13 cellular contexts compared by ENCODE assay signal in the genomic region with DNA sequence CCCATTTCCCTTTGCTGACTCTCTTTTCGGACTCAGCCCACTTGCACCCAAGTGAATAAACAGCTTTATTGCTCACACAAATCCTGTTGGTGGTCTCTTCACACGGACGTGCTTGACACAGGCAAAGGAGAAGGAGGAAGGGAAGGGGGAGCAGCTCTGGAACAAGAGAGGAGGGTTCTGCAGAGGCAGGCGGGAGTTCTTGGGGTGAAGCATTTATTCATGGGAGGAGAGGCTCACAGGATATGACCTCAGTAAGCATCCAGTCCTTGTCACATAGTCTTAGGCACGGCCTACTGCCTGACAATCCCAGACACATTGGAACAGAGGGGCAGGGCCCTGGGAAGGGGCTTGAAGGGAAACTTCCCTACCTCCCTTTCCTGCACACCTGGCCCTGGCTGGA.
"Had no signal": no experiment of that assay in that cellular context is flagged by ENCODE, and none has a peak within 500 bp of the region (broad histone marks: within the 10 kb centered on the region; RNA-seq: fewer than 3 reads in every experiment).

No MANE protein-coding gene starts in this region.

- H3K27ac Mint-ChIP-seq: activated CD8-positive, alpha-beta memory T cell treated with anti-CD3 and anti-CD28 coated beads, Interleukin-2, amount 10 ng/mL, durations not matched to agents 7 days and 5 days; activated naive CD8-positive, alpha-beta T cell; activated T-cell treated with anti-CD3 and anti-CD28 coated beads, Interleukin-2, amount 50 U/mL, for 24 hours had no signal

- H3K36me3 Mint-ChIP-seq: activated CD8-positive, alpha-beta memory T cell treated with anti-CD3 and anti-CD28 coated beads, Interleukin-2, amount 10 ng/mL, durations not matched to agents 7 days and 5 days; activated naive CD8-positive, alpha-beta T cell; brain had no signal

- DNase-seq: activated CD4-positive, alpha-beta T cell treated with anti-CD3 and anti-CD28 coated beads, Interleukin-2, amount 50 U/mL, for 48 hours; activated CD8-positive, alpha-beta memory T cell treated with anti-CD3 and anti-CD28 coated beads, Interleukin-2, amount 10 ng/mL, durations not matched to agents 7 days and 5 days; activated gamma-delta T cell; activated T-cell treated with anti-CD3 and anti-CD28 coated beads, Interleukin-2, amount 50 U/mL, for 24 hours; amygdala; glutamatergic neuron; stimulated activated CD4-positive, alpha-beta T cell treated with anti-CD3 and anti-CD28 coated beads, Interleukin-4, amount 100 ng/mL, for 4 hours had no signal

- H3K27me3 ChIP-seq: right atrium auricular region had no signal

- H3K4me3 Mint-ChIP-seq: activated CD8-positive, alpha-beta memory T cell treated with anti-CD3 and anti-CD28 coated beads, Interleukin-2, amount 10 ng/mL, durations not matched to agents 7 days and 5 days; activated naive CD8-positive, alpha-beta T cell; activated T-cell treated with anti-CD3 and anti-CD28 coated beads, Interleukin-2, amount 50 U/mL, for 24 hours; brain; neural crest cell had no signal

- H3K4me1 Mint-ChIP-seq: activated CD8-positive, alpha-beta memory T cell treated with anti-CD3 and anti-CD28 coated beads, Interleukin-2, amount 10 ng/mL, durations not matched to agents 7 days and 5 days; neural crest cell had no signal

- H3K4me3 ChIP-seq: right atrium auricular region, skin epidermis, stomach had no signal

- H3K27ac ChIP-seq: right atrium auricular region, stomach had no signal

- H3K9me3 Mint-ChIP-seq: activated T-cell treated with anti-CD3 and anti-CD28 coated beads, Interleukin-2, amount 50 U/mL, for 24 hours; neural crest cell had no signal

- H3K9me3 ChIP-seq: right atrium auricular region had no signal

- H3K36me3 ChIP-seq: right atrium auricular region, stomach had no signal

- H3K27me3 Mint-ChIP-seq: activated naive CD8-positive, alpha-beta T cell had no signal
